In genomic region chr6:43687079-43687436, GRCh38 we compare ENCODE assay signal across 9 cellular contexts. TPM values are rescaled to one million over a fixed set of nuclear protein-coding genes. Genes with fewer than 3 reads are reported as not detected.
DNase-seq lines count a peak whose midpoint lies in the region; ATAC-seq and TF ChIP-seq lines count a peak whose summit lies in the region.
"Had no signal": no experiment of that assay in that cellular context is flagged by ENCODE, and none has a peak within 500 bp of the region (broad histone marks: within the 10 kb centered on the region; RNA-seq: fewer than 3 reads in every experiment).

No MANE protein-coding gene starts in this region.

- peak overlapping the region; percentile 67 to 83 for H3K27ac ChIP-seq in right atrium auricular region

- intact Hi-C loops in Right ventricle myocardium superior (cut with DNase I) = no loop called here

- H3K27me3 ChIP-seq in right atrium auricular region = no peaks in the 10 kb centered on the region
- H3K27me3 ChIP-seq in mucosa of stomach (ENCODE audit: control insufficient read depth, insufficient read depth, low read length) = no peaks in the 10 kb centered on the region

- peak overlapping the region; percentile 93 for H3K27ac Mint-ChIP-seq in chondrocyte (ENCODE audit: unreplicated experiment)

- no peaks in the 10 kb centered on the region for H3K27me3 Mint-ChIP-seq in chondrocyte (ENCODE audit: low read depth)

- peaks cover 20% of the 10 kb centered on the region for H3K4me1 Mint-ChIP-seq in chondrocyte (ENCODE audit: low read depth)

- peaks cover 2% of the 10 kb centered on the region for H3K36me3 Mint-ChIP-seq in chondrocyte (ENCODE audit: low read depth)

- H3K36me3 ChIP-seq in right atrium auricular region (no peaks in the 10 kb centered on the region), mucosa of stomach (ENCODE audit: control insufficient read depth, insufficient read depth, low read length) (no peaks in the 10 kb centered on the region)

- H3K9me3 ChIP-seq in right atrium auricular region = no peaks in the 10 kb centered on the region
- no peaks in the 10 kb centered on the region for H3K9me3 ChIP-seq in mucosa of stomach (ENCODE audit: control insufficient read depth, low read length)

- H3K9me3 Mint-ChIP-seq in chondrocyte (ENCODE audit: low read depth) = no peaks in the 10 kb centered on the region

- peak overlapping the region; percentile 94 for H3K4me3 Mint-ChIP-seq in chondrocyte (ENCODE audit: unreplicated experiment)

- DNase-seq in right atrium auricular region (ENCODE audit: low spot score) = no peak
- no peak for DNase-seq in Right ventricle myocardium superior
- no peak for DNase-seq in chondrocyte (ENCODE audit: low spot score)
- DNase-seq in SW 1271 (lab: John Stamatoyannopoulos, UW) = no peak
- no peak for DNase-seq in retina

- H3K9ac ChIP-seq in mucosa of stomach (ENCODE audit: low read length) = peak overlapping the region; percentile 89

- ATAC-seq in Right ventricle myocardium superior (ENCODE audit: poor library complexity) = no peak
- no peak for ATAC-seq in GM21576 (IDR thresholded peaks at IDR 0.05; ENCODE audit: unreplicated experiment)
- ATAC-seq in HG03045 (IDR thresholded peaks at IDR 0.05; ENCODE audit: unreplicated experiment) = no peak

- H3K4me3 ChIP-seq in right atrium auricular region = peak overlapping the region; percentile 81 to 94
- peak overlapping the region; percentile 39 for H3K4me3 ChIP-seq in mucosa of stomach (ENCODE audit: low read length)

- H3K4me1 ChIP-seq in right atrium auricular region = peaks cover 0 to 24% of the 10 kb centered on the region in 2 donors
- peaks cover 42% of the 10 kb centered on the region for H3K4me1 ChIP-seq in mucosa of stomach (ENCODE audit: control insufficient read depth, insufficient read depth, low read length)

- TF ChIP-seq CTCF in right atrium auricular region (IDR thresholded peaks at IDR 0.05) (no peak), chondrocyte (IDR thresholded peaks at IDR 0.05) (no peak)

RNA-seq across cellular contexts. Expression of gene MRPS18A, which starts 0.5 kb away (rescaled TPM):
- total RNA-seq in right atrium auricular region (10 to 100 TPM; 40.4 to 42.7 TPM), Right ventricle myocardium superior (39.5 TPM), chondrocyte (26.3 to 27.4 TPM (median 26.8 TPM) in 3 replicates)

RNA-seq across cellular contexts. Expression of gene RSPH9, which starts 42.2 kb away (rescaled TPM):
- total RNA-seq in right atrium auricular region (under 1 TPM in 1 of 2 donors, not detected in 1; 0.12 TPM), Right ventricle myocardium superior (0.16 TPM), chondrocyte (0.22 to 0.38 TPM (median 0.22 TPM) in 3 replicates)
- total RNA-seq: LHCN-M2 had no signal

RNA-seq across cellular contexts. Expression of gene MAD2L1BP, which starts 51.4 kb away (rescaled TPM):
- total RNA-seq in right atrium auricular region = 10 to 100 TPM; 22.8 to 28.2 TPM
- total RNA-seq in Right ventricle myocardium superior = 26.1 TPM
- 14.3 to 24.9 TPM (median 22.8 TPM) in 3 replicates for total RNA-seq in chondrocyte

RNA-seq across cellular contexts. Expression of gene GTPBP2, which starts 58.0 kb away (rescaled TPM):
- total RNA-seq in right atrium auricular region = 10 to 100 TPM; 15.7 to 20.7 TPM
- 25.1 TPM for total RNA-seq in Right ventricle myocardium superior
- 49.5 to 131 TPM (median 126 TPM) in 3 replicates for total RNA-seq in chondrocyte
